In the genomic region with DNA sequence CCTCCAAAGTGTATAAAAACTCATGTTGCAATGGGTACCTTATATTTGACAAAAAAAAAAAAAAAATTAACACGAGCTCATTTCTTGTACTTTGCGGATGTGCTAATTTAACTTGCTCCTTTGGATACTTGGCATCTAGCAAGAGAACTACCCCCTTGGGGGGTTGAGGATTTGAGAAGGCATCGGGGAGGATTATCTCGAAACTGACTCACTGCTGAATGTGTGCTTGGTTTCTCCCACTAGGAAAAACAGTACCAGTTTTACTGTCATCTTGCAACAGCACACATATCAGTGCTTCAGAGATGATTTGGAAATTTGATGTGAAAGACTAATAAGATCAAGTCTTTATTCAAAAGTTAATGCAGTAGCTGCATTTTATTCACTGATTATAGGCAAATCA, we compare ENCODE assay signal across 8 cellular contexts. TPM values are rescaled to one million over a fixed set of nuclear protein-coding genes. Genes with fewer than 3 reads are reported as not detected.
DNase-seq lines count a peak whose midpoint lies in the region; ATAC-seq and TF ChIP-seq lines count a peak whose summit lies in the region.

No MANE protein-coding gene starts in this region.

- peak overlapping the region; percentile 93 for H3K27ac Mint-ChIP-seq in activated CD4-positive, alpha-beta T cell treated with anti-CD3 and anti-CD28 coated beads, Interleukin-2, amount 10 ng/mL, durations not matched to agents 7 days and 5 days
- peak overlapping the region; percentile 60; the same call in 1 of the 2 replicates for H3K27ac Mint-ChIP-seq in WTC11

- H3K36me3 Mint-ChIP-seq in activated CD4-positive, alpha-beta T cell treated with anti-CD3 and anti-CD28 coated beads, Interleukin-2, amount 10 ng/mL, durations not matched to agents 7 days and 5 days (ENCODE audit: low read depth), result peaks cover 24% of the 10 kb centered on the region
- peaks cover 16% of the 10 kb centered on the region; the same call in 1 of the 2 replicates for H3K36me3 Mint-ChIP-seq in WTC11

- no peak for DNase-seq in activated CD4-positive, alpha-beta T cell treated with anti-CD3 and anti-CD28 coated beads, Interleukin-2, amount 10 ng/mL, durations not matched to agents 7 days and 5 days
- no peak for DNase-seq in activated CD4-positive, alpha-beta T cell treated with anti-CD3 and anti-CD28 coated beads, Interleukin-2, amount 50 U/mL, for 4 hours
- DNase-seq in WTC11 (ENCODE audit: low spot score), result no peak
- no peak for DNase-seq in substantia nigra (lab: John Stamatoyannopoulos, UW)

- H3K9me3 ChIP-seq in iPS-15b (ENCODE audit: control insufficient read depth, insufficient read depth, low read length) (no peaks in the 10 kb centered on the region), thymus (ENCODE audit: control insufficient read depth) (no peaks in the 10 kb centered on the region)

- peak overlapping the region; percentile 37 for H3K9ac ChIP-seq in iPS-15b (ENCODE audit: low read depth, low read length)

- TF ChIP-seq CTCF in WTC11 (IDR thresholded peaks at IDR 0.05), result no peak

- H3K27ac ChIP-seq in thymus (ENCODE audit: low read depth), result no peak overlapping the region
- no peak overlapping the region for H3K27ac ChIP-seq in substantia nigra (ENCODE audit: low read depth, low read length, poor library complexity, severe bottlenecking)

- H3K36me3 ChIP-seq in iPS-15b (ENCODE audit: control insufficient read depth, insufficient read depth, low read length), result no peaks in the 10 kb centered on the region
- peaks cover 13% of the 10 kb centered on the region for H3K36me3 ChIP-seq in thymus (ENCODE audit: control insufficient read depth, insufficient read depth)

- CTCF ChIA-PET in activated CD4-positive, alpha-beta T cell treated with anti-CD3 and anti-CD28 coated beads, Interleukin-2, amount 10 ng/mL, durations not matched to agents 7 days and 5 days (lab: Charles Lee), result interaction anchor here (0.7 to 2.1 kb wide), 10 partner anchors 11 to 938 kb away, joined by 3 to 10 read pairs (median 6); partner anchors contain the start of gene XYLB
- CTCF ChIA-PET in WTC11 (lab: Charles Lee), result interaction anchor here (0.6 to 3.3 kb wide), 17 partner anchors 12 to 491 kb away, joined by 3 to 35 read pairs (median 5); partner anchors contain the start of gene XYLB

- H3K4me3 ChIP-seq in iPS-15b (ENCODE audit: low read depth, low read length) (peak overlapping the region; percentile 92), thymus (ENCODE audit: low read length) (peak overlapping the region; percentile 77)

- no peaks in the 10 kb centered on the region for H3K27me3 ChIP-seq in iPS-15b (ENCODE audit: control insufficient read depth, insufficient read depth, low read length)
- no peaks in the 10 kb centered on the region for H3K27me3 ChIP-seq in thymus (ENCODE audit: control insufficient read depth, insufficient read depth)

- H3K4me3 Mint-ChIP-seq in activated CD4-positive, alpha-beta T cell treated with anti-CD3 and anti-CD28 coated beads, Interleukin-2, amount 10 ng/mL, durations not matched to agents 7 days and 5 days, result peak overlapping the region; percentile 98
- peak overlapping the region; percentile 93 for H3K4me3 Mint-ChIP-seq in WTC11

- peaks cover 21% of the 10 kb centered on the region for H3K4me1 Mint-ChIP-seq in activated CD4-positive, alpha-beta T cell treated with anti-CD3 and anti-CD28 coated beads, Interleukin-2, amount 10 ng/mL, durations not matched to agents 7 days and 5 days
- H3K4me1 Mint-ChIP-seq in WTC11, result peaks cover 5% of the 10 kb centered on the region

- H3K9me3 Mint-ChIP-seq in activated CD4-positive, alpha-beta T cell treated with anti-CD3 and anti-CD28 coated beads, Interleukin-2, amount 10 ng/mL, durations not matched to agents 7 days and 5 days, result no peaks in the 10 kb centered on the region
- H3K9me3 Mint-ChIP-seq in WTC11, result no peaks in the 10 kb centered on the region

- whole genome bisulfite sequencing in thymus, result 85% methylated on average over 4 of the region's 4 CpGs

- H3K27me3 Mint-ChIP-seq in activated CD4-positive, alpha-beta T cell treated with anti-CD3 and anti-CD28 coated beads, Interleukin-2, amount 10 ng/mL, durations not matched to agents 7 days and 5 days, result no peaks in the 10 kb centered on the region
- no peaks in the 10 kb centered on the region for H3K27me3 Mint-ChIP-seq in WTC11 (ENCODE audit: low read depth)

- H3K4me1 ChIP-seq in iPS-15b (ENCODE audit: control insufficient read depth, insufficient read depth, low read length) (no peaks in the 10 kb centered on the region), thymus (ENCODE audit: control insufficient read depth, insufficient read depth, low read length) (peaks cover 2% of the 10 kb centered on the region)

- ATAC-seq in WTC11 (no peak), HG03135 (IDR thresholded peaks at IDR 0.05; ENCODE audit: unreplicated experiment) (no peak), HG03439 (IDR thresholded peaks at IDR 0.05; ENCODE audit: unreplicated experiment) (no peak)

- POLR2A ChIA-PET in activated CD4-positive, alpha-beta T cell treated with anti-CD3 and anti-CD28 coated beads, Interleukin-2, amount 10 ng/mL, durations not matched to agents 7 days and 5 days (lab: Charles Lee), result interaction anchor here (0.6 kb wide), 1 partner anchor 213 kb away, joined by 4 read pairs; no protein-coding TSS in a partner anchor
- POLR2A ChIA-PET in WTC11 (lab: Charles Lee), result interaction anchor here (0.6 to 0.8 kb wide), 2 partner anchors 12 to 360 kb away, joined by 3 to 4 read pairs; partner anchors contain the start of gene ACAA1

TF ChIP-seq in WTC11, 78 proteins besides CTCF, POLR2A, EP300 and RAD21 (continues in another document):
- TF ChIP-seq TP53 (CRISPR knock-in tag; IDR thresholded peaks at IDR 0.05) (no peak), ARID4B (CRISPR knock-in tag; IDR thresholded peaks at IDR 0.05; ENCODE audit: borderline replicate concordance) (no peak), CDX4 (CRISPR knock-in tag; IDR thresholded peaks at IDR 0.05; ENCODE audit: borderline replicate concordance) (no peak), OVOL2 (CRISPR knock-in tag; IDR thresholded peaks at IDR 0.05; ENCODE audit: borderline replicate concordance) (no peak), ZNF396 (CRISPR knock-in tag; IDR thresholded peaks at IDR 0.05; ENCODE audit: borderline replicate concordance) (no peak), NR1H2 (CRISPR knock-in tag; IDR thresholded peaks at IDR 0.05) (no peak)
- TF ChIP-seq, protein P1, sequence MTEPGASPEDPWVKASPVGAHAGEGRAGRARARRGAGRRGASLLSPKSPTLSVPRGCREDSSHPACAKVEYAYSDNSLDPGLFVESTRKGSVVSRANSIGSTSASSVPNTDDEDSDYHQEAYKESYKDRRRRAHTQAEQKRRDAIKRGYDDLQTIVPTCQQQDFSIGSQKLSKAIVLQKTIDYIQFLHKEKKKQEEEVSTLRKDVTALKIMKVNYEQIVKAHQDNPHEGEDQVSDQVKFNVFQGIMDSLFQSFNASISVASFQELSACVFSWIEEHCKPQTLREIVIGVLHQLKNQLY (CRISPR knock-in tag; IDR thresholded peaks at IDR 0.05), result no peak
- TF ChIP-seq, protein P2, sequence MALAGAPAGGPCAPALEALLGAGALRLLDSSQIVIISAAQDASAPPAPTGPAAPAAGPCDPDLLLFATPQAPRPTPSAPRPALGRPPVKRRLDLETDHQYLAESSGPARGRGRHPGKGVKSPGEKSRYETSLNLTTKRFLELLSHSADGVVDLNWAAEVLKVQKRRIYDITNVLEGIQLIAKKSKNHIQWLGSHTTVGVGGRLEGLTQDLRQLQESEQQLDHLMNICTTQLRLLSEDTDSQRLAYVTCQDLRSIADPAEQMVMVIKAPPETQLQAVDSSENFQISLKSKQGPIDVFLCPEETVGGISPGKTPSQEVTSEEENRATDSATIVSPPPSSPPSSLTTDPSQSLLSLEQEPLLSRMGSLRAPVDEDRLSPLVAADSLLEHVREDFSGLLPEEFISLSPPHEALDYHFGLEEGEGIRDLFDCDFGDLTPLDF (CRISPR knock-in tag; IDR thresholded peaks at IDR 0.05), result no peak

RNA-seq across cellular contexts. Expression of gene EXOG, which starts 0.9 kb away (rescaled TPM):
- total RNA-seq in activated CD4-positive, alpha-beta T cell treated with anti-CD3 and anti-CD28 coated beads, Interleukin-2, amount 10 ng/mL, durations not matched to agents 7 days and 5 days, result 10 to 100 TPM; 25.5 to 28.1 TPM
- total RNA-seq in WTC11 (2021), result 12.2 to 13.7 TPM (median 12.9 TPM) in 3 replicates
- polyA plus RNA-seq in thymus, result 14.4 TPM

RNA-seq across cellular contexts. Expression of gene ACVR2B, which starts 43.3 kb away (rescaled TPM):
- total RNA-seq in activated CD4-positive, alpha-beta T cell treated with anti-CD3 and anti-CD28 coated beads, Interleukin-2, amount 10 ng/mL, durations not matched to agents 7 days and 5 days, result 1 to 10 TPM; 6.0 to 6.6 TPM
- 104 to 117 TPM (median 112 TPM) in 3 replicates for total RNA-seq in WTC11 (2021)
- polyA plus RNA-seq in thymus, result 2.4 TPM

Comparison
In these comparisons a context has a peak if more than half of its experiments do, and no peak if none do; other contexts are left out.
1. RNA of gene ACVR2B, which starts 43.3 kb away (total RNA-seq): 104 to 117 TPM in WTC11; 6.0 to 6.6 TPM in activated CD4-positive, alpha-beta T cell treated with anti-CD3 and anti-CD28 coated beads, Interleukin-2, amount 10 ng/mL, durations not matched to agents 7 days and 5 days; every median in the first group is over 10 times any median in the second.